In the genomic region with DNA sequence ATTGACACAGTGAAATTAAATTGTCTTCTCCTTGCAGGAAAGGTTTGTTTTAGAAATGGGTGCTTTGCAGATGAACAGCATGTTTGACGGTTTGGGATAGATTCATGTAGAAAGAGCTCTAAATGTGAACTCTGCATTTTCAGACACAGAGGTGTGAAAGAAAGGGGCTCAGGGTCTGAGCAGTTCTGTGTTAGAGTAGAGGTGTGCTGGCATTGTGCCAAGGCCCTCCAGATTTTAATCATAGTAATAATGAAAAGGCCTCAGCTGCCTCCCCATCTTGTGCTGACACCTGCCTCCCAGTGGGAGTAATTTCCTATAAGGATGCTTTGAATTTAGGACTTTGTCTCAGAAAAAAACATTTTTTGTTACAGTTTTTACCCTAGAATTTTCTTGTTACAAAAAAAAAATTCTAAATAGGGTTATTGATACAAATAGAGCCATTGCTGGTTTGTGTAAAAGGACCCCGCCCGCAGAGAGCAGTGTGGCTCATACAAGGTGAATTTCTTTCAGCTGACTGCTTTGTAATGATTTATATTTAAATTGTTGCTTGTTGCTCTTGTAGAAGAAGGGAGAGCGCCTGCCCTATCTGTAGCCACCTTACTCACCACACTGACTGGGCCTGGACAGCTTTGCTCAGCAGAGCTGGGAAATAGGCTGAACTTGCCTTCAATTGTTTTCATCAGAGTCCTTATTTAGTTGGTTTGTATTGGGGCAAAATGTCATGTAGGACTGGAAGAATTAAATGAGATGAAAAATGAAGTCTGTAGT, we compare ENCODE assay signal across 15 cellular contexts.
DNase-seq lines count a peak whose midpoint lies in the region; ATAC-seq and TF ChIP-seq lines count a peak whose summit lies in the region.
"Had no signal": no experiment of that assay in that cellular context is flagged by ENCODE, and none has a peak within 500 bp of the region (broad histone marks: within the 10 kb centered on the region; RNA-seq: fewer than 3 reads in every experiment).

No MANE protein-coding gene starts in this region.

- no peak for TF ChIP-seq RAD21 in Ishikawa (IDR thresholded peaks at IDR 0.05; ENCODE audit: low read depth)

- H3K9me3 Mint-ChIP-seq in central memory CD8-positive, alpha-beta T cell, result no peaks in the 10 kb centered on the region
- no peaks in the 10 kb centered on the region for H3K9me3 Mint-ChIP-seq in type B pancreatic cell
- H3K9me3 Mint-ChIP-seq: activated T-cell treated with anti-CD3 and anti-CD28 coated beads, Interleukin-2, amount 50 U/mL, for 4 hours had no signal

- H3K4me3 Mint-ChIP-seq in central memory CD8-positive, alpha-beta T cell, result no peak overlapping the region
- H3K4me3 Mint-ChIP-seq in type B pancreatic cell, result no peak overlapping the region
- H3K4me3 Mint-ChIP-seq: activated T-cell treated with anti-CD3 and anti-CD28 coated beads, Interleukin-2, amount 50 U/mL, for 4 hours had no signal

- TF ChIP-seq EP300 in Ishikawa (IDR thresholded peaks at IDR 0.05; ENCODE audit: borderline replicate concordance), result no peak

- H3K27me3 Mint-ChIP-seq in central memory CD8-positive, alpha-beta T cell, result no peaks in the 10 kb centered on the region
- H3K27me3 Mint-ChIP-seq in type B pancreatic cell, result no peaks in the 10 kb centered on the region

- H3K36me3 Mint-ChIP-seq in central memory CD8-positive, alpha-beta T cell (ENCODE audit: insufficient read depth), result peaks cover 14% of the 10 kb centered on the region
- H3K36me3 Mint-ChIP-seq in type B pancreatic cell, result peaks cover 20% of the 10 kb centered on the region

- H3K27ac Mint-ChIP-seq in central memory CD8-positive, alpha-beta T cell (ENCODE audit: low read depth), result peak overlapping the region; percentile 63
- no peak overlapping the region for H3K27ac Mint-ChIP-seq in type B pancreatic cell

- DNase-seq in COLO668 (lab: John Stamatoyannopoulos, UW; ENCODE audit: unreplicated experiment), result peak; percentile 18
- peak; percentile 81 for DNase-seq in NCI-H2171 treated with DMSO at 0.1 percent for 48 hours (lab: John Stamatoyannopoulos, UW)
- DNase-seq in central memory CD8-positive, alpha-beta T cell (ENCODE audit: low spot score in 2 of 2), result no peak
- DNase-seq in type B pancreatic cell (ENCODE audit: extremely low spot score, unreplicated experiment), result no peak
- no peak for DNase-seq in activated effector memory CD4-positive, alpha-beta T cell treated with Interleukin-2 at 50 U/mL for 16 hours
- no peak for DNase-seq in superior temporal gyrus (ENCODE audit: extremely low spot score)
- DNase-seq: activated CD4-positive, alpha-beta T cell treated with anti-CD3 and anti-CD28 coated beads, Interleukin-2, amount 50 U/mL, for 4 hours; activated T-cell treated with anti-CD3 and anti-CD28 coated beads, Interleukin-2, amount 50 U/mL, for 4 hours; adrenal gland; Caco-2; Karpas-422; stimulated activated CD4-positive, alpha-beta T cell treated with anti-CD3 and anti-CD28 coated beads, Interleukin-2, amount 100 ng/mL, for 48 hours; testis had no signal

- no peak for ATAC-seq in central memory CD8-positive, alpha-beta T cell (replicated peaks; ENCODE audit: extremely low read depth, poor library complexity, severe bottlenecking)
- ATAC-seq: activated T-cell treated with anti-CD3 and anti-CD28 coated beads, Interleukin-2, amount 50 U/mL, for 4 hours; left lobe of liver had no signal

- H3K4me1 Mint-ChIP-seq in central memory CD8-positive, alpha-beta T cell, result peaks cover 41% of the 10 kb centered on the region
- H3K4me1 Mint-ChIP-seq in type B pancreatic cell (ENCODE audit: unreplicated experiment), result peaks cover 34% of the 10 kb centered on the region

- TF ChIP-seq CTCF in type B pancreatic cell (conservative IDR thresholded peaks at IDR 0.05), result no peak

TF ChIP-seq in Ishikawa, 13 proteins besides CTCF, POLR2A, EP300 and RAD21:
- TF ChIP-seq YY1 (IDR thresholded peaks at IDR 0.05; ENCODE audit: low read depth), result no peak
- no peak for TF ChIP-seq MAX (IDR thresholded peaks at IDR 0.05)
- peak; percentile 32; the same call in 1 of the 2 replicates for TF ChIP-seq NFIC (IDR thresholded peaks at IDR 0.05)

Comparison
In these comparisons a context has a peak if more than half of its experiments do, and no peak if none do; other contexts are left out.
1. DNase-seq: peak in COLO668 (single experiment) and NCI-H2171 treated with DMSO at 0.1 percent for 48 hours (single experiment); none in central memory CD8-positive, alpha-beta T cell (0 of 2), type B pancreatic cell (single experiment), activated effector memory CD4-positive, alpha-beta T cell treated with Interleukin-2 at 50 U/mL for 16 hours (single experiment) and superior temporal gyrus (single experiment).